1 cellular context compared by ENCODE assay signal in genomic region chr20:25195014-25195961, GRCh38.
TF ChIP-seq lines count a peak whose summit lies in the region.

Gene ENTPD6, plus strand, starts transcription at chr20:25195712. Its CDS starts 10,825 bp downstream, at chr20:25206537.

TF ChIP-seq in HepG2, 621 proteins besides CTCF, POLR2A, EP300 and RAD21 (continued from another document and continues in another):
- TF ChIP-seq ZBTB4 (CRISPR knock-in tag; IDR thresholded peaks at IDR 0.05; ENCODE audit: borderline replicate concordance) (no peak), REXO4 (CRISPR knock-in tag; IDR thresholded peaks at IDR 0.05; ENCODE audit: borderline replicate concordance) (no peak), DNMT1 (CRISPR knock-in tag; IDR thresholded peaks at IDR 0.05) (no peak; the same call in 1 of the 2 replicates), EZH2 (conservative IDR thresholded peaks at IDR 0.05; ENCODE audit: low read depth, low read length) (no peak), RFXAP (CRISPR knock-in tag; IDR thresholded peaks at IDR 0.05; ENCODE audit: borderline replicate concordance) (no peak), PHF8 (CRISPR knock-in tag; IDR thresholded peaks at IDR 0.05) (peak; percentile 94), ZNF382 (CRISPR knock-in tag; IDR thresholded peaks at IDR 0.05; ENCODE audit: borderline replicate concordance) (no peak), MXD4 (CRISPR knock-in tag; IDR thresholded peaks at IDR 0.05) (peak; percentile 97), ZNF703 (CRISPR knock-in tag; IDR thresholded peaks at IDR 0.05; ENCODE audit: borderline replicate concordance) (peak; percentile 97; the same call in 1 of the 2 replicates), EHMT2 (IDR thresholded peaks at IDR 0.05; ENCODE audit: borderline replicate concordance, low read depth, low read length) (peak; percentile 37; the same call in 1 of the 2 replicates), SMARCE1 (IDR thresholded peaks at IDR 0.05; ENCODE audit: borderline replicate concordance) (no peak), FLYWCH1 (CRISPR knock-in tag; IDR thresholded peaks at IDR 0.05) (0 out of 2 replicates have a peak, but pooled peaks have one; percentile 93), AKNA (CRISPR knock-in tag; IDR thresholded peaks at IDR 0.05; ENCODE audit: borderline replicate concordance) (no peak), MLXIP (CRISPR knock-in tag; IDR thresholded peaks at IDR 0.05; ENCODE audit: borderline replicate concordance) (peak; percentile 77; the same call in 1 of the 2 replicates), KDM5B (CRISPR knock-in tag; IDR thresholded peaks at IDR 0.05; ENCODE audit: borderline replicate concordance) (peak; percentile 96), ELF1 (CRISPR knock-in tag; IDR thresholded peaks at IDR 0.05) (peak; percentile 25; the same call in 1 of the 2 replicates), ZNF180 (CRISPR knock-in tag; IDR thresholded peaks at IDR 0.05; ENCODE audit: borderline replicate concordance, low read depth) (peak; percentile 82; the same call in 1 of the 2 replicates), ZMYM2 (CRISPR knock-in tag; IDR thresholded peaks at IDR 0.05) (peak; percentile 64), RAD51 (IDR thresholded peaks at IDR 0.05; ENCODE audit: borderline replicate concordance) (no peak), ZNF75D (CRISPR knock-in tag; IDR thresholded peaks at IDR 0.05; ENCODE audit: borderline replicate concordance) (no peak), NONO (IDR thresholded peaks at IDR 0.05) (no peak), NONO (CRISPR knock-in tag; conservative IDR thresholded peaks at IDR 0.05) (peak; percentile 67; the same call in 1 of the 2 replicates), TAF15 (IDR thresholded peaks at IDR 0.05; ENCODE audit: low read depth, low read length, poor library complexity, severe bottlenecking) (peak; percentile 74), MTERF4 (CRISPR knock-in tag; IDR thresholded peaks at IDR 0.05) (peak; percentile 75; the same call in 1 of the 2 replicates), ZC3H4 (CRISPR knock-in tag; IDR thresholded peaks at IDR 0.05; ENCODE audit: borderline replicate concordance) (no peak), NFAT5 (CRISPR knock-in tag; IDR thresholded peaks at IDR 0.05) (peak; percentile 83), ZSCAN12 (CRISPR knock-in tag; IDR thresholded peaks at IDR 0.05) (peak; percentile 81; the same call in 1 of the 2 replicates), GATAD1 (CRISPR knock-in tag; IDR thresholded peaks at IDR 0.05) (peak; percentile 84), ATRX (CRISPR knock-in tag; IDR thresholded peaks at IDR 0.05; ENCODE audit: borderline replicate concordance) (no peak), ZNF777 (CRISPR knock-in tag; IDR thresholded peaks at IDR 0.05) (peak; percentile 48; the same call in 1 of the 2 replicates), ARNT2 (CRISPR knock-in tag; IDR thresholded peaks at IDR 0.05; ENCODE audit: low read depth) (peak; percentile 98), SCMH1 (CRISPR knock-in tag; IDR thresholded peaks at IDR 0.05; ENCODE audit: borderline replicate concordance) (no peak)
- TF ChIP-seq, protein P1, sequence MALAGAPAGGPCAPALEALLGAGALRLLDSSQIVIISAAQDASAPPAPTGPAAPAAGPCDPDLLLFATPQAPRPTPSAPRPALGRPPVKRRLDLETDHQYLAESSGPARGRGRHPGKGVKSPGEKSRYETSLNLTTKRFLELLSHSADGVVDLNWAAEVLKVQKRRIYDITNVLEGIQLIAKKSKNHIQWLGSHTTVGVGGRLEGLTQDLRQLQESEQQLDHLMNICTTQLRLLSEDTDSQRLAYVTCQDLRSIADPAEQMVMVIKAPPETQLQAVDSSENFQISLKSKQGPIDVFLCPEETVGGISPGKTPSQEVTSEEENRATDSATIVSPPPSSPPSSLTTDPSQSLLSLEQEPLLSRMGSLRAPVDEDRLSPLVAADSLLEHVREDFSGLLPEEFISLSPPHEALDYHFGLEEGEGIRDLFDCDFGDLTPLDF (CRISPR knock-in tag; IDR thresholded peaks at IDR 0.05) = no peak
- TF ChIP-seq, protein P2, sequence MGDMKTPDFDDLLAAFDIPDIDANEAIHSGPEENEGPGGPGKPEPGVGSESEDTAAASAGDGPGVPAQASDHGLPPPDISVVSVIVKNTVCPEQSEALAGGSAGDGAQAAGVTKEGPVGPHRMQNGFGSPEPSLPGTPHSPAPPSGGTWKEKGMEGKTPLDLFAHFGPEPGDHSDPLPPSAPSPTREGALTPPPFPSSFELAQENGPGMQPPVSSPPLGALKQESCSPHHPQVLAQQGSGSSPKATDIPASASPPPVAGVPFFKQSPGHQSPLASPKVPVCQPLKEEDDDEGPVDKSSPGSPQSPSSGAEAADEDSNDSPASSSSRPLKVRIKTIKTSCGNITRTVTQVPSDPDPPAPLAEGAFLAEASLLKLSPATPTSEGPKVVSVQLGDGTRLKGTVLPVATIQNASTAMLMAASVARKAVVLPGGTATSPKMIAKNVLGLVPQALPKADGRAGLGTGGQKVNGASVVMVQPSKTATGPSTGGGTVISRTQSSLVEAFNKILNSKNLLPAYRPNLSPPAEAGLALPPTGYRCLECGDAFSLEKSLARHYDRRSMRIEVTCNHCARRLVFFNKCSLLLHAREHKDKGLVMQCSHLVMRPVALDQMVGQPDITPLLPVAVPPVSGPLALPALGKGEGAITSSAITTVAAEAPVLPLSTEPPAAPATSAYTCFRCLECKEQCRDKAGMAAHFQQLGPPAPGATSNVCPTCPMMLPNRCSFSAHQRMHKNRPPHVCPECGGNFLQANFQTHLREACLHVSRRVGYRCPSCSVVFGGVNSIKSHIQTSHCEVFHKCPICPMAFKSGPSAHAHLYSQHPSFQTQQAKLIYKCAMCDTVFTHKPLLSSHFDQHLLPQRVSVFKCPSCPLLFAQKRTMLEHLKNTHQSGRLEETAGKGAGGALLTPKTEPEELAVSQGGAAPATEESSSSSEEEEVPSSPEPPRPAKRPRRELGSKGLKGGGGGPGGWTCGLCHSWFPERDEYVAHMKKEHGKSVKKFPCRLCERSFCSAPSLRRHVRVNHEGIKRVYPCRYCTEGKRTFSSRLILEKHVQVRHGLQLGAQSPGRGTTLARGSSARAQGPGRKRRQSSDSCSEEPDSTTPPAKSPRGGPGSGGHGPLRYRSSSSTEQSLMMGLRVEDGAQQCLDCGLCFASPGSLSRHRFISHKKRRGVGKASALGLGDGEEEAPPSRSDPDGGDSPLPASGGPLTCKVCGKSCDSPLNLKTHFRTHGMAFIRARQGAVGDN (CRISPR knock-in tag; IDR thresholded peaks at IDR 0.05) = peak; percentile 93
